In genomic region chr11:78150346-78150745, GRCh38 we compare ENCODE assay signal across 2 cellular contexts.
TF ChIP-seq lines count a peak whose summit lies in the region.

No MANE protein-coding gene starts in this region.

TF ChIP-seq in GM23338, 12 proteins besides CTCF, POLR2A, EP300 and RAD21:
- no peak for TF ChIP-seq EZH2phosphoT487 (IDR thresholded peaks at IDR 0.05; ENCODE audit: unreplicated experiment)
- TF ChIP-seq, protein P1, sequence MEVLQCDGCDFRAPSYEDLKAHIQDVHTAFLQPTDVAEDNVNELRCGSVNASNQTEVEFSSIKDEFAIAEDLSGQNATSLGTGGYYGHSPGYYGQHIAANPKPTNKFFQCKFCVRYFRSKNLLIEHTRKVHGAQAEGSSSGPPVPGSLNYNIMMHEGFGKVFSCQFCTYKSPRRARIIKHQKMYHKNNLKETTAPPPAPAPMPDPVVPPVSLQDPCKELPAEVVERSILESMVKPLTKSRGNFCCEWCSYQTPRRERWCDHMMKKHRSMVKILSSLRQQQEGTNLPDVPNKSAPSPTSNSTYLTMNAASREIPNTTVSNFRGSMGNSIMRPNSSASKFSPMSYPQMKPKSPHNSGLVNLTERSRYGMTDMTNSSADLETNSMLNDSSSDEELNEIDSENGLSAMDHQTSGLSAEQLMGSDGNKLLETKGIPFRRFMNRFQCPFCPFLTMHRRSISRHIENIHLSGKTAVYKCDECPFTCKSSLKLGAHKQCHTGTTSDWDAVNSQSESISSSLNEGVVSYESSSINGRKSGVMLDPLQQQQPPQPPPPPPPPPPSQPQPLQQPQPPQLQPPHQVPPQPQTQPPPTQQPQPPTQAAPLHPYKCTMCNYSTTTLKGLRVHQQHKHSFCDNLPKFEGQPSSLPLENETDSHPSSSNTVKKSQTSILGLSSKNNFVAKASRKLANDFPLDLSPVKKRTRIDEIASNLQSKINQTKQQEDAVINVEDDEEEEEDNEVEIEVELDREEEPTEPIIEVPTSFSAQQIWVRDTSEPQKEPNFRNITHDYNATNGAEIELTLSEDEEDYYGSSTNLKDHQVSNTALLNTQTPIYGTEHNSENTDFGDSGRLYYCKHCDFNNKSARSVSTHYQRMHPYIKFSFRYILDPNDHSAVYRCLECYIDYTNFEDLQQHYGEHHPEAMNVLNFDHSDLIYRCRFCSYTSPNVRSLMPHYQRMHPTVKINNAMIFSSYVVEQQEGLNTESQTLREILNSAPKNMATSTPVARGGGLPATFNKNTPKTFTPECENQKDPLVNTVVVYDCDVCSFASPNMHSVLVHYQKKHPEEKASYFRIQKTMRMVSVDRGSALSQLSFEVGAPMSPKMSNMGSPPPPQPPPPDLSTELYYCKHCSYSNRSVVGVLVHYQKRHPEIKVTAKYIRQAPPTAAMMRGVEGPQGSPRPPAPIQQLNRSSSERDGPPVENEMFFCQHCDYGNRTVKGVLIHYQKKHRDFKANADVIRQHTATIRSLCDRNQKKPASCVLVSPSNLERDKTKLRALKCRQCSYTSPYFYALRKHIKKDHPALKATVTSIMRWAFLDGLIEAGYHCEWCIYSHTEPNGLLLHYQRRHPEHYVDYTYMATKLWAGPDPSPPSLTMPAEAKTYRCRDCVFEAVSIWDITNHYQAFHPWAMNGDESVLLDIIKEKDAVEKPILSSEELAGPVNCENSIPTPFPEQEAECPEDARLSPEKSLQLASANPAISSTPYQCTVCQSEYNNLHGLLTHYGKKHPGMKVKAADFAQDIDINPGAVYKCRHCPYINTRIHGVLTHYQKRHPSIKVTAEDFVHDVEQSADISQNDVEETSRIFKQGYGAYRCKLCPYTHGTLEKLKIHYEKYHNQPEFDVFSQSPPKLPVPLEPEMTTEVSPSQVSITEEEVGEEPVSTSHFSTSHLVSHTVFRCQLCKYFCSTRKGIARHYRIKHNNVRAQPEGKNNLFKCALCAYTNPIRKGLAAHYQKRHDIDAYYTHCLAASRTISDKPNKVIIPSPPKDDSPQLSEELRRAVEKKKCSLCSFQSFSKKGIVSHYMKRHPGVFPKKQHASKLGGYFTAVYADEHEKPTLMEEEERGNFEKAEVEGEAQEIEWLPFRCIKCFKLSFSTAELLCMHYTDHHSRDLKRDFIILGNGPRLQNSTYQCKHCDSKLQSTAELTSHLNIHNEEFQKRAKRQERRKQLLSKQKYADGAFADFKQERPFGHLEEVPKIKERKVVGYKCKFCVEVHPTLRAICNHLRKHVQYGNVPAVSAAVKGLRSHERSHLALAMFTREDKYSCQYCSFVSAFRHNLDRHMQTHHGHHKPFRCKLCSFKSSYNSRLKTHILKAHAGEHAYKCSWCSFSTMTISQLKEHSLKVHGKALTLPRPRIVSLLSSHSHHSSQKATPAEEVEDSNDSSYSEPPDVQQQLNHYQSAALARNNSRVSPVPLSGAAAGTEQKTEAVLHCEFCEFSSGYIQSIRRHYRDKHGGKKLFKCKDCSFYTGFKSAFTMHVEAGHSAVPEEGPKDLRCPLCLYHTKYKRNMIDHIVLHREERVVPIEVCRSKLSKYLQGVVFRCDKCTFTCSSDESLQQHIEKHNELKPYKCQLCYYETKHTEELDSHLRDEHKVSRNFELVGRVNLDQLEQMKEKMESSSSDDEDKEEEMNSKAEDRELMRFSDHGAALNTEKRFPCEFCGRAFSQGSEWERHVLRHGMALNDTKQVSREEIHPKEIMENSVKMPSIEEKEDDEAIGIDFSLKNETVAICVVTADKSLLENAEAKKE (CRISPR knock-in tag; IDR thresholded peaks at IDR 0.05): no peak
- TF ChIP-seq NANOG (IDR thresholded peaks at IDR 0.05; ENCODE audit: borderline replicate concordance): no peak
- no peak for TF ChIP-seq EZH2 (IDR thresholded peaks at IDR 0.05; ENCODE audit: low read depth, unreplicated experiment)
- no peak for TF ChIP-seq JUNB (IDR thresholded peaks at IDR 0.05; ENCODE audit: unreplicated experiment)
- TF ChIP-seq STAT1 (IDR thresholded peaks at IDR 0.05; ENCODE audit: unreplicated experiment): no peak
- TF ChIP-seq CREB1 (CRISPR knock-in tag; IDR thresholded peaks at IDR 0.05; ENCODE audit: low read depth): no peak
- TF ChIP-seq POLR2AphosphoS5 (IDR thresholded peaks at IDR 0.05; ENCODE audit: low read depth): no peak
- TF ChIP-seq, protein P2, sequence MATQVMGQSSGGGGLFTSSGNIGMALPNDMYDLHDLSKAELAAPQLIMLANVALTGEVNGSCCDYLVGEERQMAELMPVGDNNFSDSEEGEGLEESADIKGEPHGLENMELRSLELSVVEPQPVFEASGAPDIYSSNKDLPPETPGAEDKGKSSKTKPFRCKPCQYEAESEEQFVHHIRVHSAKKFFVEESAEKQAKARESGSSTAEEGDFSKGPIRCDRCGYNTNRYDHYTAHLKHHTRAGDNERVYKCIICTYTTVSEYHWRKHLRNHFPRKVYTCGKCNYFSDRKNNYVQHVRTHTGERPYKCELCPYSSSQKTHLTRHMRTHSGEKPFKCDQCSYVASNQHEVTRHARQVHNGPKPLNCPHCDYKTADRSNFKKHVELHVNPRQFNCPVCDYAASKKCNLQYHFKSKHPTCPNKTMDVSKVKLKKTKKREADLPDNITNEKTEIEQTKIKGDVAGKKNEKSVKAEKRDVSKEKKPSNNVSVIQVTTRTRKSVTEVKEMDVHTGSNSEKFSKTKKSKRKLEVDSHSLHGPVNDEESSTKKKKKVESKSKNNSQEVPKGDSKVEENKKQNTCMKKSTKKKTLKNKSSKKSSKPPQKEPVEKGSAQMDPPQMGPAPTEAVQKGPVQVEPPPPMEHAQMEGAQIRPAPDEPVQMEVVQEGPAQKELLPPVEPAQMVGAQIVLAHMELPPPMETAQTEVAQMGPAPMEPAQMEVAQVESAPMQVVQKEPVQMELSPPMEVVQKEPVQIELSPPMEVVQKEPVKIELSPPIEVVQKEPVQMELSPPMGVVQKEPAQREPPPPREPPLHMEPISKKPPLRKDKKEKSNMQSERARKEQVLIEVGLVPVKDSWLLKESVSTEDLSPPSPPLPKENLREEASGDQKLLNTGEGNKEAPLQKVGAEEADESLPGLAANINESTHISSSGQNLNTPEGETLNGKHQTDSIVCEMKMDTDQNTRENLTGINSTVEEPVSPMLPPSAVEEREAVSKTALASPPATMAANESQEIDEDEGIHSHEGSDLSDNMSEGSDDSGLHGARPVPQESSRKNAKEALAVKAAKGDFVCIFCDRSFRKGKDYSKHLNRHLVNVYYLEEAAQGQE (IDR thresholded peaks at IDR 0.05; ENCODE audit: unreplicated experiment): no peak
- TF ChIP-seq, protein P3, sequence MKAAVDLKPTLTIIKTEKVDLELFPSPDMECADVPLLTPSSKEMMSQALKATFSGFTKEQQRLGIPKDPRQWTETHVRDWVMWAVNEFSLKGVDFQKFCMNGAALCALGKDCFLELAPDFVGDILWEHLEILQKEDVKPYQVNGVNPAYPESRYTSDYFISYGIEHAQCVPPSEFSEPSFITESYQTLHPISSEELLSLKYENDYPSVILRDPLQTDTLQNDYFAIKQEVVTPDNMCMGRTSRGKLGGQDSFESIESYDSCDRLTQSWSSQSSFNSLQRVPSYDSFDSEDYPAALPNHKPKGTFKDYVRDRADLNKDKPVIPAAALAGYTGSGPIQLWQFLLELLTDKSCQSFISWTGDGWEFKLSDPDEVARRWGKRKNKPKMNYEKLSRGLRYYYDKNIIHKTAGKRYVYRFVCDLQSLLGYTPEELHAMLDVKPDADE (IDR thresholded peaks at IDR 0.05): no peak
- no peak for TF ChIP-seq ZNF331 (CRISPR knock-in tag; IDR thresholded peaks at IDR 0.05; ENCODE audit: low read depth)
- TF ChIP-seq ZNF114 (CRISPR knock-in tag; IDR thresholded peaks at IDR 0.05): no peak

TF ChIP-seq in liver, 16 proteins besides CTCF, POLR2A, EP300 and RAD21:
- TF ChIP-seq HNF4A (conservative IDR thresholded peaks at IDR 0.05) (peak; percentile 31 to 32), FOXA1 (IDR thresholded peaks at IDR 0.05) (no peak), NR2F2 (IDR thresholded peaks at IDR 0.05) (no peak)
- TF ChIP-seq, protein P2 (IDR thresholded peaks at IDR 0.05): no peak
